9 cellular contexts compared by ENCODE assay signal in genomic region chr9:37144762-37145161, GRCh38. TPM values are rescaled to one million over a fixed set of nuclear protein-coding genes. Genes with fewer than 3 reads are reported as not detected.
A peak's percentile ranks its signal among the peaks of the same experiment; 100 is the strongest.
DNase-seq lines count a peak whose midpoint lies in the region; ATAC-seq, FAIRE-seq and TF ChIP-seq lines count a peak whose summit lies in the region.
"Had no signal": no experiment of that assay in that cellular context is flagged by ENCODE, and none has a peak within 500 bp of the region (broad histone marks: within the 10 kb centered on the region; RNA-seq: fewer than 3 reads in every experiment).

No MANE protein-coding gene starts in this region.

- intact Hi-C loops in GM12878 (cut with micrococcal nuclease; ENCODE audit: unreplicated experiment), result loop anchor here (2.0 kb wide), 2 partner anchors 146 to 150 kb away; no protein-coding TSS in a partner anchor
- intact Hi-C loops in activated T-helper 1 cell treated with anti-CD3 and anti-CD28 coated beads, Interleukin-12 subunit alpha, Interleukin-12 subunit beta, Interleukin-2, Interleukin-4 antibody, amounts not matched to agents 30 ng/mL and 10 ng/mL and 1 ng/mL, durations not matched to agents 14 hours and 24 hours and 36 hours (cut with micrococcal nuclease), result loop anchor here (5.0 kb wide), 1 partner anchor 43 kb away; no protein-coding TSS in a partner anchor

- CTCF ChIA-PET in GM12878 (lab: Yijun Ruan, JAX), result interaction anchor here (0.9 to 1.4 kb wide), 3 partner anchors 9 to 141 kb away, joined by 3 to 4 read pairs (median 4); no protein-coding TSS in a partner anchor

- TF ChIP-seq CTCF in GM12878 (IDR thresholded peaks at IDR 0.05 in 2 of 3, conservative IDR thresholded peaks at IDR 0.05 in 1 of 3; ENCODE audit: control insufficient read depth in 2 of 3, extremely low read depth in 1 of 3, insufficient read depth in 1 of 3, low read depth in 3 of 3, low read length in 3 of 3) (no peak), tibial nerve (IDR thresholded peaks at IDR 0.05) (no peak), D721Med (IDR thresholded peaks at IDR 0.05; ENCODE audit: insufficient read depth, missing control alignments) (no peak)

- H3K9ac ChIP-seq in GM12878 (ENCODE audit: control insufficient read depth, insufficient read depth, low read length), result peak overlapping the region; percentile 63

- peak; percentile 91 for ATAC-seq in GM18868 (IDR thresholded peaks at IDR 0.05; ENCODE audit: unreplicated experiment)
- peak; percentile 64 for ATAC-seq in HG03378 (IDR thresholded peaks at IDR 0.05; ENCODE audit: unreplicated experiment)
- ATAC-seq in GM12878, result peak; percentile 75

- WGBS in GM12878 (ENCODE audit: insufficient coverage, insufficient replicate concordance, low lambda C conversion rate, missing lambda C conversion rate), result 2% methylated on average over 2 of the region's 2 CpGs
- WGBS in tibial nerve, 2 donors, result 34 to 35% methylated on average over 2 of the region's 2 CpGs

- no peaks in the 10 kb centered on the region; the same call in 2 of the 3 replicates for H3K9me3 ChIP-seq in GM12878 (replicated peaks; ENCODE audit: control insufficient read depth, insufficient read depth, low read length)
- H3K9me3 ChIP-seq in MG63, result no peaks in the 10 kb centered on the region
- no peaks in the 10 kb centered on the region for H3K9me3 ChIP-seq in tibial nerve

- peak overlapping the region; percentile 81; the same call in 1 of the 2 replicates for H3K4me2 ChIP-seq in GM12878 (ENCODE audit: control insufficient read depth, insufficient read depth)

- H2AFZ ChIP-seq in ACC112 (ENCODE audit: low read length, unreplicated experiment), result no peak overlapping the region
- no peak overlapping the region; the same call in none of the 2 replicates for H2AFZ ChIP-seq in GM12878 (ENCODE audit: control insufficient read depth, low read depth, low read length)

- 0 out of 2 replicates have a peak, but pooled peaks cover 2% of the 10 kb centered on the region for H3K36me3 ChIP-seq in ACC112 (ENCODE audit: insufficient read depth, low read length)
- H3K36me3 ChIP-seq in GM12878 (ENCODE audit: control insufficient read depth in 2 of 2, insufficient read depth in 2 of 2, low read length in 1 of 2), result no peaks in the 10 kb centered on the region; a peak in 2 of 4 replicates
- peaks cover 2% of the 10 kb centered on the region; the same call in 1 of the 2 replicates for H3K36me3 ChIP-seq in MG63
- no peaks in the 10 kb centered on the region for H3K36me3 ChIP-seq in tibial nerve

- H3K79me2 ChIP-seq in ACC112 (ENCODE audit: control insufficient read depth, insufficient read depth, low read length, unreplicated experiment), result peaks cover 10% of the 10 kb centered on the region
- H3K79me2 ChIP-seq in GM12878 (ENCODE audit: control insufficient read depth, insufficient read depth, low read length), result peaks cover 85% of the 10 kb centered on the region

- H3K4me3 ChIP-seq in ACC112 (ENCODE audit: low read depth, low read length) (0 out of 2 replicates have a peak overlapping the region, but pooled peaks have one; percentile 3), GM12878 (peak overlapping the region; percentile 9; the same call in 1 of the 2 replicates), MG63 (no peak overlapping the region), tibial nerve (no peak overlapping the region)

- H3K27ac Mint-ChIP-seq in activated T-helper 1 cell treated with anti-CD3 and anti-CD28 coated beads, Interleukin-12 subunit alpha, Interleukin-12 subunit beta, Interleukin-2, Interleukin-4 antibody, amounts not matched to agents 30 ng/mL and 10 ng/mL and 1 ng/mL, durations not matched to agents 14 hours and 24 hours and 36 hours, result no peak overlapping the region

- DNase-seq in GM12878 (ENCODE audit: low read depth, low spot score) (peak; percentile 82), MG63 (no peak), tibial nerve (ENCODE audit: low spot score in 2 of 2) (no peak), D721Med (ENCODE audit: insufficient read length, low spot score) (no peak)
- no peak for DNase-seq in activated T-helper 1 cell treated with anti-CD3 and anti-CD28 coated beads, Interleukin-12 subunit alpha, Interleukin-12 subunit beta, Interleukin-2, Interleukin-4 antibody, amounts not matched to agents 30 ng/mL and 10 ng/mL and 1 ng/mL, durations not matched to agents 14 hours and 24 hours and 36 hours (ENCODE audit: low spot score)
- DNase-seq: DMS153 had no signal

- no peaks in the 10 kb centered on the region for H4K20me1 ChIP-seq in GM12878 (ENCODE audit: control insufficient read depth, insufficient read depth)

- peaks cover 19% of the 10 kb centered on the region for H3K4me1 Mint-ChIP-seq in activated T-helper 1 cell treated with anti-CD3 and anti-CD28 coated beads, Interleukin-12 subunit alpha, Interleukin-12 subunit beta, Interleukin-2, Interleukin-4 antibody, amounts not matched to agents 30 ng/mL and 10 ng/mL and 1 ng/mL, durations not matched to agents 14 hours and 24 hours and 36 hours (ENCODE audit: low read depth)

- TF ChIP-seq POLR2A in GM12878 (IDR thresholded peaks at IDR 0.05; ENCODE audit: low read depth, low read length), result no peak
- TF ChIP-seq POLR2A in tibial nerve (IDR thresholded peaks at IDR 0.05), result no peak

- no TSS peak for BruUV-seq in GM12878 (replicated peaks; lab: Mats Ljungman, UMichigan)

- peaks cover 14% of the 10 kb centered on the region for H3K4me1 ChIP-seq in ACC112 (ENCODE audit: control insufficient read depth, insufficient read depth, low read length, unreplicated experiment)
- peaks cover 18% of the 10 kb centered on the region; the same call in 1 of the 2 replicates for H3K4me1 ChIP-seq in GM12878 (ENCODE audit: control insufficient read depth, insufficient read depth, low read length)
- peaks cover 0 to 54% (median 4%) of the 10 kb centered on the region in 4 donors for H3K4me1 ChIP-seq in tibial nerve

- SMC1A ChIA-PET in GM12878 (lab: Charles Lee; ENCODE audit: uncharacterized antibody, unreplicated experiment), result interaction anchor here (0.7 to 4.2 kb wide), 11 partner anchors 23 to 226 kb away, joined by 3 to 25 read pairs (median 9); partner anchors contain the start of gene ZCCHC7

- in situ Hi-C loops in GM12878 (cut with MboI), result no loop called here

- POLR2A ChIA-PET in GM12878 (lab: Charles Lee), result interaction anchor here (0.5 to 1.3 kb wide), 5 partner anchors 23 to 113 kb away, joined by 3 to 7 read pairs (median 3); partner anchors contain the start of gene ZCCHC7

- TF ChIP-seq EP300 in GM12878 (IDR thresholded peaks at IDR 0.05; ENCODE audit: borderline replicate concordance in 1 of 2, control insufficient read depth in 1 of 2, low read depth in 2 of 2, low read length in 2 of 2), result peak; percentile 96 to 98
- no peak for TF ChIP-seq EP300 in tibial nerve (IDR thresholded peaks at IDR 0.05)

- no peaks in the 10 kb centered on the region for H3K27me3 ChIP-seq in ACC112 (ENCODE audit: insufficient read depth, low read length)
- no peaks in the 10 kb centered on the region for H3K27me3 ChIP-seq in GM12878 (replicated peaks in 1 of 2; ENCODE audit: control insufficient read depth in 2 of 2, insufficient read depth in 2 of 2, low read length in 1 of 2)
- H3K27me3 ChIP-seq in MG63, result no peaks in the 10 kb centered on the region
- no peaks in the 10 kb centered on the region for H3K27me3 ChIP-seq in tibial nerve

- RAD21 ChIA-PET in GM12878 (lab: Charles Lee; ENCODE audit: unreplicated experiment), result interaction anchor here (0.5 to 4.3 kb wide), 13 partner anchors 10 to 1012 kb away, joined by 3 to 62 read pairs (median 3); partner anchors contain the start of gene PAX5

- no peaks in the 10 kb centered on the region for H3K27me3 Mint-ChIP-seq in activated T-helper 1 cell treated with anti-CD3 and anti-CD28 coated beads, Interleukin-12 subunit alpha, Interleukin-12 subunit beta, Interleukin-2, Interleukin-4 antibody, amounts not matched to agents 30 ng/mL and 10 ng/mL and 1 ng/mL, durations not matched to agents 14 hours and 24 hours and 36 hours (ENCODE audit: insufficient read depth)

- H3K4me3 Mint-ChIP-seq in activated T-helper 1 cell treated with anti-CD3 and anti-CD28 coated beads, Interleukin-12 subunit alpha, Interleukin-12 subunit beta, Interleukin-2, Interleukin-4 antibody, amounts not matched to agents 30 ng/mL and 10 ng/mL and 1 ng/mL, durations not matched to agents 14 hours and 24 hours and 36 hours, result no peak overlapping the region

- H3K27ac ChIP-seq in ACC112 (ENCODE audit: low read depth, low read length) (no peak overlapping the region), GM12878 (ENCODE audit: control insufficient read depth, insufficient read depth) (peak overlapping the region; percentile 82), tibial nerve (no peak overlapping the region)

- FAIRE-seq in GM12878 (lab: Jason Lieb, UNC) (peak; percentile 86), D721Med (lab: Jason Lieb, UNC) (no peak)

- peaks cover 15% of the 10 kb centered on the region for H3K36me3 Mint-ChIP-seq in activated T-helper 1 cell treated with anti-CD3 and anti-CD28 coated beads, Interleukin-12 subunit alpha, Interleukin-12 subunit beta, Interleukin-2, Interleukin-4 antibody, amounts not matched to agents 30 ng/mL and 10 ng/mL and 1 ng/mL, durations not matched to agents 14 hours and 24 hours and 36 hours (ENCODE audit: low read depth)

- no peaks in the 10 kb centered on the region for H3K9me3 Mint-ChIP-seq in activated T-helper 1 cell treated with anti-CD3 and anti-CD28 coated beads, Interleukin-12 subunit alpha, Interleukin-12 subunit beta, Interleukin-2, Interleukin-4 antibody, amounts not matched to agents 30 ng/mL and 10 ng/mL and 1 ng/mL, durations not matched to agents 14 hours and 24 hours and 36 hours

- 0 out of 2 replicates have a peak, but pooled peaks have one; percentile 25 for TF ChIP-seq RAD21 in GM12878 (IDR thresholded peaks at IDR 0.05; ENCODE audit: insufficient read depth, low read depth, low read length)

RNA-seq across cellular contexts. Expression of gene ZCCHC7, which starts 24.4 kb away (rescaled TPM):
- total RNA-seq in GM12878 (2013; cell fraction: nucleolus; rRNA removed), result 289 and 299 TPM in 2 replicates
- total RNA-seq in GM12878 (2014; rRNA removed) (42.9 and 48.0 TPM in 2 replicates), GM12878 (2014; rRNA removed; fragmentation: Illumina TruSeq; extraction: Trizol) (73.6 and 75.8 TPM in 2 replicates), GM12878 (2021) (45.8 and 49.9 TPM in 2 replicates), tibial nerve (10 to 100 TPM; 11.8 to 24.7 (median 18.3) TPM)
- polyA plus RNA-seq in GM12878 (2011; ENCODE audit: low read depth), result 22.6 TPM
- polyA plus RNA-seq in GM12878 (2011; rRNA removed) (178 and 200 TPM in 2 replicates), GM12878 (2014; fragmentation: Illumina TruSeq; extraction: Trizol) (87.6 and 112 TPM in 2 replicates), GM12878 (2014; fragmentation: Nextera tagmentation; extraction: Ambion mirVana) (10 to 100 TPM; 58.6 to 60.8 TPM), GM12878 (2014; rRNA removed) (34.2 and 45.1 TPM in 2 replicates), GM12878 (2016; fragmentation: Nextera tagmentation; extraction: Ambion mirVana) (10 to 100 TPM; 46.2 to 48.1 TPM)
- 140 and 169 TPM in 2 replicates for polyA plus RNA-seq in GM12878 (2011; cell fraction: cytosol; rRNA removed)
- polyA plus RNA-seq in GM12878 (2011; cell fraction: nucleus; rRNA removed), result 86.0 and 107 TPM in 2 replicates
- 33.6 and 39.7 TPM in 2 replicates for polyA plus RNA-seq in GM12878 (2012)
- polyA minus RNA-seq in GM12878 (2011; rRNA and poly(A)+ RNA removed), result 214 and 217 TPM in 2 replicates
- polyA minus RNA-seq in GM12878 (2011; cell fraction: cytosol; rRNA and poly(A)+ RNA removed), result 55.5 and 64.1 TPM in 2 replicates
- 75.1 and 94.9 TPM in 2 replicates for polyA minus RNA-seq in GM12878 (2011; cell fraction: nucleus; rRNA and poly(A)+ RNA removed)
- 7.7 and 12.0 TPM in 2 replicates for total RNA-seq in MG63 (2014; rRNA removed; shearing (Covaris generic); ENCODE audit: low replicate concordance)
- 22.1 and 26.0 TPM in 2 replicates for total RNA-seq in activated T-helper 1 cell treated with anti-CD3 and anti-CD28 coated beads, Interleukin-12 subunit alpha, Interleukin-12 subunit beta, Interleukin-2, Interleukin-4 antibody, amounts not matched to agents 30 ng/mL and 10 ng/mL and 1 ng/mL, durations not matched to agents 14 hours and 24 hours and 36 hours

Comparison
In these comparisons a context has a peak if more than half of its experiments do, and no peak if none do; other contexts are left out.
1. H3K4me3 ChIP-seq: peak in ACC112 (single experiment) and GM12878 (single experiment); none in MG63 (single experiment) and tibial nerve (0 of 4).
2. Peak in every context shown above with its lines, with median percentiles within 50 percentile points of each other: ATAC-seq.